Comparison of ENCODE assay signal across 19 cellular contexts in genomic region chr4:118732591-118733330, GRCh38. TPM values are rescaled to one million over a fixed set of nuclear protein-coding genes. Genes with fewer than 3 reads are reported as not detected.
DNase-seq lines count a peak whose midpoint lies in the region; ATAC-seq, FAIRE-seq and TF ChIP-seq lines count a peak whose summit lies in the region.
"Had no signal": no experiment of that assay in that cellular context is flagged by ENCODE, and none has a peak within 500 bp of the region (broad histone marks: within the 10 kb centered on the region; RNA-seq: fewer than 3 reads in every experiment).

No MANE protein-coding gene starts in this region.

- peaks cover 74% of the 10 kb centered on the region for H3K36me3 ChIP-seq in brain microvascular endothelial cell (replicated peaks)

- in situ Hi-C loops in brain microvascular endothelial cell (cut with HindIII; ENCODE audit: low pct_ligation_motif_present, low sequenced_read_pairs), result no loop called here

- POLR2A ChIA-PET in AG04450 (lab: Yijun Ruan, JAX), result interaction anchor here (0.7 kb wide), 1 partner anchor 173 kb away, joined by 4 read pairs; no protein-coding TSS in a partner anchor

- no peak for TF ChIP-seq POLR2A in H54 (IDR thresholded peaks at IDR 0.05; ENCODE audit: low read depth, low read length)

- H3K27ac ChIP-seq in AG04450 (ENCODE audit: low read depth, low read length), result peak overlapping the region; percentile 22
- H3K27ac ChIP-seq in brain microvascular endothelial cell, result peak overlapping the region; percentile 1
- H3K27ac ChIP-seq: spleen had no signal

- TF ChIP-seq CTCF in AG04450 (IDR thresholded peaks at IDR 0.05; ENCODE audit: low read depth, low read length), result no peak
- TF ChIP-seq CTCF in brain microvascular endothelial cell (IDR thresholded peaks at IDR 0.05; ENCODE audit: low read depth, low read length, missing control alignments), result no peak

- CTCF ChIA-PET in AG04450 (lab: Charles Lee), result interaction anchor here (0.7 to 1.7 kb wide), 2 partner anchors 9 to 152 kb away, joined by 3 to 5 read pairs; no protein-coding TSS in a partner anchor

- no peaks in the 10 kb centered on the region for H3K9me3 ChIP-seq in AG04450 (ENCODE audit: control insufficient read depth, insufficient read depth, low read length)
- H3K9me3 ChIP-seq: spleen had no signal

- no peak for ATAC-seq in HG03039 (IDR thresholded peaks at IDR 0.05; ENCODE audit: unreplicated experiment)
- ATAC-seq: activated CD4-positive, alpha-beta T cell treated with anti-CD3 and anti-CD28 coated beads for 36 hours; activated naive CD8-positive, alpha-beta T cell treated with anti-CD3 and anti-CD28 coated beads, Interleukin-2, amount 50 U/mL, for 24 hours had no signal

- H3K4me3 ChIP-seq in AG04450 (ENCODE audit: low read depth, low read length), result no peak overlapping the region
- no peak overlapping the region for H3K4me3 ChIP-seq in brain microvascular endothelial cell (ENCODE audit: low read depth, low read length)
- H3K4me3 ChIP-seq: spleen had no signal

- DNase-seq in AG04450 (ENCODE audit: low read depth, low spot score) (no peak), H54 (ENCODE audit: insufficient read length, low spot score) (peak; percentile 4), brain microvascular endothelial cell (peak; percentile 41), hepatic stellate cell (ENCODE audit: low spot score) (peak; percentile 37), HT-29 (ENCODE audit: low spot score) (no peak), cerebellum (ENCODE audit: low spot score) (no peak), NCI-H345 treated with DMSO at 0.1 percent for 48 hours (lab: John Stamatoyannopoulos, UW; ENCODE audit: unreplicated experiment) (no peak)
- DNase-seq: activated CD4-positive, alpha-beta T cell treated with anti-CD3 and anti-CD28 coated beads for 36 hours; activated naive CD8-positive, alpha-beta T cell treated with anti-CD3 and anti-CD28 coated beads, Interleukin-2, amount 50 U/mL, for 24 hours; activated T-cell treated with anti-CD3 and anti-CD28 coated beads, Interleukin-2, amount 50 U/mL, for 1 hour; cortex of kidney; DMS153; GOT3; NCI-H1092; occipital lobe; spleen; stimulated activated naive CD4-positive, alpha-beta T cell treated with Interleukin-2 at 50 U/mL for 16 hours; T-helper 2 cell had no signal

- FAIRE-seq in H54 (lab: Jason Lieb, UNC), result peak; percentile 88

- no peaks in the 10 kb centered on the region for H3K27me3 ChIP-seq in AG04450 (ENCODE audit: control insufficient read depth, insufficient read depth, low read length)
- no peaks in the 10 kb centered on the region for H3K27me3 ChIP-seq in brain microvascular endothelial cell (replicated peaks)
- H3K27me3 ChIP-seq: spleen had no signal

RNA-seq across cellular contexts. Expression of gene METTL14, which starts 47.6 kb away (rescaled TPM):
- 17.6 and 24.6 TPM in 2 replicates for polyA plus RNA-seq in AG04450 (2011; rRNA removed)
- polyA minus RNA-seq in AG04450 (2011; rRNA and poly(A)+ RNA removed), result 11.2 and 18.9 TPM in 2 replicates
- total RNA-seq in HT-29 (2014; rRNA removed; shearing (Covaris generic)), result 2.5 and 13.2 TPM in 2 replicates
- total RNA-seq in cerebellum, result 16.9 TPM

Comparison
In these comparisons a context has a peak if more than half of its experiments do, and no peak if none do; other contexts are left out.
1. DNase-seq: peak in H54 (single experiment), brain microvascular endothelial cell (single experiment) and hepatic stellate cell (single experiment); none in AG04450 (single experiment), HT-29 (single experiment), cerebellum (single experiment) and NCI-H345 treated with DMSO at 0.1 percent for 48 hours (single experiment).